In the genomic region with DNA sequence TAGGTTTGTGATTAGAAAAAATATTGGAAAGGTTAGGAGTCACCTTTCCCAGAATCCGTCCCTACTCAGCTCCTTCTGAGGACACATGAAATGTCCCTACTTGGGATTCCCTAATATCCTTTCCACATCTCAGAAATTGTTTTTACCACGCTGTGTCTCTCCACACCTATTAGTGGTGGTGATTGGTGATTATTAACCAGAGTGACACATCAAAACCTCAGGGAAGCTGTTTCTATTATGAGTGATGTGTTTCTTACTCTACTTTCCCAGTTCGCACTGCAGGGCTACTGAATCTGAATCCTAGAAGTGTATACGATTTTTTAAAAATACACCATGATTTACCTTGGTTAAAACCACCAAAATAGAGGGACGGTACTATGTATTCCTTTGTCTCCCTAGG, we compare ENCODE assay signal across 24 cellular contexts.
"Had no signal": no experiment of that assay in that cellular context is flagged by ENCODE, and none has a peak within 500 bp of the region (broad histone marks: within the 10 kb centered on the region; RNA-seq: fewer than 3 reads in every experiment).

No MANE protein-coding gene starts in this region.

- H3K9me3 Mint-ChIP-seq: stimulated activated naive CD8-positive, alpha-beta T cell treated with anti-CD3 and anti-CD28 coated beads, Interleukin-15, amount 100 ng/mL, for 72 hours had no signal

- H3K4me1 Mint-ChIP-seq: memory B cell; natural killer cell; neural crest cell; stimulated activated naive CD8-positive, alpha-beta T cell treated with anti-CD3 and anti-CD28 coated beads, Interleukin-15, amount 100 ng/mL, for 72 hours had no signal

- DNase-seq: dermis blood vessel endothelial cell; effector memory CD4-positive, alpha-beta T cell; erythroblast; esophagus squamous epithelium; heart left ventricle; natural killer cell; stimulated activated CD4-positive, alpha-beta T cell treated with anti-CD3 and anti-CD28 coated beads, Interleukin-12 subunit alpha, Interleukin-12 subunit beta, amount 100 ng/mL, for 4 hours; stimulated activated CD4-positive, alpha-beta T cell treated with anti-CD3 and anti-CD28 coated beads, Interleukin-1b, Interleukin-23, amount 100 ng/mL, for 48 hours; stimulated activated CD4-positive, alpha-beta T cell treated with anti-CD3 and anti-CD28 coated beads, Interleukin-4, amount 100 ng/mL, for 1 hour; stimulated activated CD8-positive, alpha-beta memory T cell treated with anti-CD3 and anti-CD28 coated beads, Interleukin-4, amount 100 ng/mL, for 48 hours; stimulated activated naive CD4-positive, alpha-beta T cell; stimulated activated naive CD8-positive, alpha-beta T cell treated with anti-CD3 and anti-CD28 coated beads, Interleukin-15, amount 100 ng/mL, for 72 hours; trophoblast cell had no signal

- H3K27me3 Mint-ChIP-seq: progenitor cell of endocrine pancreas; stimulated activated naive CD8-positive, alpha-beta T cell treated with anti-CD3 and anti-CD28 coated beads, Interleukin-15, amount 100 ng/mL, for 72 hours had no signal

- ATAC-seq: heart left ventricle; left lobe of liver; natural killer cell; sciatic nerve; stimulated activated naive CD8-positive, alpha-beta T cell treated with anti-CD3 and anti-CD28 coated beads, Interleukin-15, amount 100 ng/mL, for 72 hours had no signal

- H3K4me3 Mint-ChIP-seq: memory B cell; natural killer cell; neural crest cell; stimulated activated naive CD8-positive, alpha-beta T cell treated with anti-CD3 and anti-CD28 coated beads, Interleukin-15, amount 100 ng/mL, for 72 hours had no signal

- H3K36me3 Mint-ChIP-seq: memory B cell, natural killer cell had no signal

- H3K27ac Mint-ChIP-seq: memory B cell; natural killer cell; progenitor cell of endocrine pancreas; stimulated activated naive CD8-positive, alpha-beta T cell treated with anti-CD3 and anti-CD28 coated beads, Interleukin-15, amount 100 ng/mL, for 72 hours had no signal

- H3K4me3 ChIP-seq: coronary artery, esophagus squamous epithelium, heart left ventricle, hepatocyte, lung, right atrium auricular region, smooth muscle cell, suprapubic skin had no signal
